ENCODE assay signal across 1 cellular context in genomic region chr13:20565120-20565736, GRCh38.
TF ChIP-seq lines count a peak whose summit lies in the region.

No MANE protein-coding gene starts in this region.

TF ChIP-seq in GM12878, 131 proteins besides CTCF, POLR2A, EP300 and RAD21:
- TF ChIP-seq CBX5 (IDR thresholded peaks at IDR 0.05; ENCODE audit: low read depth) (peak; percentile 89; the same call in 1 of the 2 replicates), EZH2 (IDR thresholded peaks at IDR 0.05; ENCODE audit: borderline replicate concordance, control insufficient read depth, low read depth, low read length) (no peak), KLF5 (IDR thresholded peaks at IDR 0.05; ENCODE audit: partially characterized antibody) (peak; percentile 31)
